13 cellular contexts compared by ENCODE assay signal in the genomic region with DNA sequence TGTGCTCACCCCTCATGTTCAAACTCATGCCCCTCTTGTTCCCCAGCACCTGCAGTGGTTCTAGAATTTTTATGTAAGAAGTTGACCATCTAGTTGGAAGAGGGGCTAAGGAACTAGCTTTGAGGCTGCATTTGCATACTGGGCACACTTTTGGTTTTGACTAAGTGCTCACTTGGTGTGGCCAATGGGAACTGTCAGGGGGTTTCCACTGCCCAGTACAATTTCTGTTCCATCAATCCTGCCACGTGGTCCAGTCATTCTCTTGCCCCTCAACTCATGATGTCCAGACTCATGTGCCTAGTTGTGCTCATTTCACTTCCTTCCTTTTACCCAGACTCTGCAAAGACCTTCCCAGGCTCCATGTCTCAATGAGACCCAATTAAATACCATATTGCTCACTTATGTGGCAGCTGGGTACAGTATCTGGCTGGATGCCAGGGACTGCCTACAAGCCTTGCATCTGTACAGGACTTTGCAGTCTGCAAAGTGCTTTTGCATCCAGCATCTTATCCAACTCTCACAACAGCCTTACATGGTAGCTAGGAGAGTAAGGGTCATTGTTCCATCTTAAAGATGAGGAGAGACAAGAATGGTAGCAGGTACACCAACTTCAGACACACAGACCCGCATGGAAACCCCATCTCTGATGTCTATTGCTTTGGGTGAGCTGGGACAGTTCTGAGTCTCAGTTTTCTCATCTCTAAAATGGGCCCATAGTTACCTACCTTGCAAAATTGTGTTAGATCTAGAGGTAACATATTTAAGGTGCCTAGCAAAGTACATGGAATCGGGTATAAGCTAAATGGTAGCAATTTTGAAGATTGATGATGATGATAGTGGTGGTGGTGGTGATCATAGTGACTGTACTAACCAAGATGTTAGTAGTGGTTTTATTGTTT. TPM values are rescaled to one million over a fixed set of nuclear protein-coding genes. Genes with fewer than 3 reads are reported as not detected.
DNase-seq lines count a peak whose midpoint lies in the region; ATAC-seq and TF ChIP-seq lines count a peak whose summit lies in the region.
"Had no signal": no experiment of that assay in that cellular context is flagged by ENCODE, and none has a peak within 500 bp of the region (broad histone marks: within the 10 kb centered on the region; RNA-seq: fewer than 3 reads in every experiment).

No MANE protein-coding gene starts in this region.

- ATAC-seq in GM18517 (IDR thresholded peaks at IDR 0.05; ENCODE audit: unreplicated experiment) (peak; percentile 81), GM21367 (IDR thresholded peaks at IDR 0.05; ENCODE audit: unreplicated experiment) (peak; percentile 74), HG03432 (IDR thresholded peaks at IDR 0.05; ENCODE audit: unreplicated experiment) (peak; percentile 77), GM18519 (IDR thresholded peaks at IDR 0.05; ENCODE audit: low FRiP score, unreplicated experiment) (no peak)

- H3K27ac ChIP-seq in OCI-LY7 (ENCODE audit: low read depth, low read length, poor library complexity, severe bottlenecking): no peak overlapping the region
- H3K27ac ChIP-seq: epithelial cell of prostate had no signal

- CTCF ChIA-PET in OCI-LY7 (lab: Charles Lee; ENCODE audit: unreplicated experiment): interaction anchor here (0.5 kb wide), 1 partner anchor 152 kb away, joined by 3 read pairs; no protein-coding TSS in a partner anchor

- intact Hi-C loops in OCI-LY7 (cut with micrococcal nuclease; ENCODE audit: unreplicated experiment): no loop called here

- BruUV-seq in OCI-LY7 (replicated peaks; lab: Mats Ljungman, UMichigan): no TSS peak

- no peaks in the 10 kb centered on the region for H3K9me2 ChIP-seq in OCI-LY7 (ENCODE audit: insufficient read depth, low read length)

- no peaks in the 10 kb centered on the region for H3K9me3 ChIP-seq in OCI-LY7 (ENCODE audit: low read length)

- no peak overlapping the region for H3K4me2 ChIP-seq in OCI-LY7 (ENCODE audit: low read length)

- H4K20me1 ChIP-seq in OCI-LY7 (ENCODE audit: insufficient read depth, low read length): no peaks in the 10 kb centered on the region; the same call in 1 of the 2 replicates

- DNase-seq in NCI-H748 treated with DMSO at 0.1 percent for 48 hours (lab: John Stamatoyannopoulos, UW): peak; percentile 25
- DNase-seq in OCI-LY7 (ENCODE audit: low spot score): no peak
- DNase-seq in OCI-M1 (lab: John Stamatoyannopoulos, UW): no peak
- no peak for DNase-seq in H4 (ENCODE audit: low spot score)
- DNase-seq: aorta; Calu3; NCI-H226; stimulated activated CD4-positive, alpha-beta T cell treated with anti-CD3 and anti-CD28 coated beads, Interleukin-15, amount 100 ng/mL, for 24 hours had no signal

- H3K79me2 ChIP-seq in OCI-LY7 (ENCODE audit: insufficient read depth, low read depth, low read length): no peaks in the 10 kb centered on the region

- POLR2A ChIA-PET in OCI-LY7 (lab: Charles Lee): no interaction called here

- TF ChIP-seq CTCF in OCI-LY7 (conservative IDR thresholded peaks at IDR 0.05; ENCODE audit: low read length): no peak

- no peak overlapping the region for H3K4me3 ChIP-seq in OCI-LY7 (ENCODE audit: low read depth, low read length, poor library complexity, severe bottlenecking)

- no peaks in the 10 kb centered on the region for H3K36me3 ChIP-seq in OCI-LY7 (ENCODE audit: insufficient read depth, low read length)

- no peaks in the 10 kb centered on the region for H3K4me1 ChIP-seq in OCI-LY7 (ENCODE audit: insufficient read depth, low read length, poor library complexity, severe bottlenecking)

- H2AFZ ChIP-seq in OCI-LY7 (ENCODE audit: low read length): no peak overlapping the region

RNA-seq across cellular contexts. Expression of gene KCNMA1, which starts 30.1 kb away (rescaled TPM):
- total RNA-seq in OCI-LY7 (2014; rRNA removed; shearing (Covaris generic)): not detected in 2 replicates
- not detected in 2 replicates for total RNA-seq in OCI-LY7 (2022)
- 8.0 and 8.4 TPM in 2 replicates for total RNA-seq in H4 (2014; rRNA removed; shearing (Covaris generic))
